Comparison of ENCODE assay signal across 8 cellular contexts in genomic region chr7:158740013-158740656, GRCh38. TPM values are rescaled to one million over a fixed set of nuclear protein-coding genes. Genes with fewer than 3 reads are reported as not detected.
DNase-seq lines count a peak whose midpoint lies in the region; TF ChIP-seq lines count a peak whose summit lies in the region.

No MANE protein-coding gene starts in this region.

- no peak for TF ChIP-seq POLR2A in breast epithelium (IDR thresholded peaks at IDR 0.05)

- no peak overlapping the region for H3K27ac ChIP-seq in breast epithelium

- H3K4me1 Mint-ChIP-seq in MCF 10A (ENCODE audit: insufficient read depth, unreplicated experiment) (no peaks in the 10 kb centered on the region), type B pancreatic cell (ENCODE audit: unreplicated experiment) (no peaks in the 10 kb centered on the region)
- peaks cover 2% of the 10 kb centered on the region for H3K4me1 Mint-ChIP-seq in activated naive CD8-positive, alpha-beta T cell treated with anti-CD3 and anti-CD28 coated beads for 36 hours

- CTCF ChIA-PET in MCF 10A (lab: Yijun Ruan, JAX) = interaction anchor here (0.7 kb wide), 1 partner anchor 43 kb away, joined by 3 read pairs; no protein-coding TSS in a partner anchor

- intact Hi-C loops in MCF 10A (cut with micrococcal nuclease) (no loop called here), breast epithelium (cut with DNase I; ENCODE audit: low total_unique reads) (no loop called here)

- H3K27me3 Mint-ChIP-seq in MCF 10A (ENCODE audit: insufficient read depth, unreplicated experiment) (no peaks in the 10 kb centered on the region), type B pancreatic cell (no peaks in the 10 kb centered on the region)
- H3K27me3 Mint-ChIP-seq in activated naive CD8-positive, alpha-beta T cell treated with anti-CD3 and anti-CD28 coated beads for 36 hours = no peaks in the 10 kb centered on the region

- POLR2A ChIA-PET in MCF 10A (lab: Yijun Ruan, JAX) = interaction anchor here (0.6 to 1.6 kb wide), 2 partner anchors 82 to 139 kb away, joined by 3 read pairs; no protein-coding TSS in a partner anchor

- DNase-seq in MCF 10A (ENCODE audit: unreplicated experiment) = peak; percentile 87
- no peak for DNase-seq in breast epithelium (ENCODE audit: low spot score in 2 of 2)
- no peak for DNase-seq in activated naive CD8-positive, alpha-beta T cell treated with anti-CD3 and anti-CD28 coated beads for 36 hours
- DNase-seq in islet precursor cell = peak; percentile 79
- peak; percentile 51 for DNase-seq in type B pancreatic cell (ENCODE audit: extremely low spot score, unreplicated experiment)
- no peak for DNase-seq in NCI-H2171 treated with DMSO at 0.1 percent for 48 hours (lab: John Stamatoyannopoulos, UW)
- no peak for DNase-seq in NCI-H1048 (lab: John Stamatoyannopoulos, UW)
- no peak for DNase-seq in hippocampal formation (lab: John Stamatoyannopoulos, UW)

- H3K9me3 Mint-ChIP-seq in MCF 10A (ENCODE audit: unreplicated experiment) (no peaks in the 10 kb centered on the region), type B pancreatic cell (no peaks in the 10 kb centered on the region)
- H3K9me3 Mint-ChIP-seq in activated naive CD8-positive, alpha-beta T cell treated with anti-CD3 and anti-CD28 coated beads for 36 hours = no peaks in the 10 kb centered on the region

- H3K4me1 ChIP-seq in breast epithelium = no peaks in the 10 kb centered on the region

- H3K9me3 ChIP-seq in breast epithelium = no peaks in the 10 kb centered on the region

- H3K27me3 ChIP-seq in breast epithelium = no peaks in the 10 kb centered on the region

- H3K27ac Mint-ChIP-seq in MCF 10A (ENCODE audit: low read depth, unreplicated experiment) (peak overlapping the region; percentile 24), type B pancreatic cell (no peak overlapping the region)
- peak overlapping the region; percentile 29 for H3K27ac Mint-ChIP-seq in activated naive CD8-positive, alpha-beta T cell treated with anti-CD3 and anti-CD28 coated beads for 36 hours

- H3K4me3 ChIP-seq in breast epithelium = no peak overlapping the region

- no TSS peak for BruUV-seq in MCF 10A (replicated peaks; lab: Mats Ljungman, UMichigan)

- TF ChIP-seq CTCF in MCF 10A (IDR thresholded peaks at IDR 0.05; ENCODE audit: unreplicated experiment) (no peak), breast epithelium (IDR thresholded peaks at IDR 0.05) (no peak), type B pancreatic cell (conservative IDR thresholded peaks at IDR 0.05) (no peak)

- peaks cover 4% of the 10 kb centered on the region for H3K36me3 ChIP-seq in breast epithelium

- no peak overlapping the region for H3K4me3 Mint-ChIP-seq in MCF 10A (ENCODE audit: unreplicated experiment)
- H3K4me3 Mint-ChIP-seq in activated naive CD8-positive, alpha-beta T cell treated with anti-CD3 and anti-CD28 coated beads for 36 hours = no peak overlapping the region
- H3K4me3 Mint-ChIP-seq in type B pancreatic cell = no peak overlapping the region

- H3K36me3 Mint-ChIP-seq in MCF 10A (ENCODE audit: insufficient read depth, unreplicated experiment) = peaks cover 98% of the 10 kb centered on the region
- H3K36me3 Mint-ChIP-seq in activated naive CD8-positive, alpha-beta T cell treated with anti-CD3 and anti-CD28 coated beads for 36 hours = peaks cover 3% of the 10 kb centered on the region
- peaks cover 7% of the 10 kb centered on the region for H3K36me3 Mint-ChIP-seq in type B pancreatic cell

RNA-seq across cellular contexts. Expression of gene NCAPG2, which starts 35.5 kb away (rescaled TPM):
- 10.5 and 27.4 TPM in 2 replicates for total RNA-seq in MCF 10A (2022)
- total RNA-seq in breast epithelium = 10 to 100 TPM in 2 of 3 donors, 1 to 10 TPM in 1; 9.8 to 12.5 (median 10.4) TPM
- total RNA-seq in activated naive CD8-positive, alpha-beta T cell treated with anti-CD3 and anti-CD28 coated beads for 36 hours = 100 to 1,000 TPM; 104 to 108 TPM
- total RNA-seq in type B pancreatic cell (ENCODE audit: low replicate concordance) = 23.8 and 46.1 TPM in 2 replicates

Comparison
In these comparisons a context has a peak if more than half of its experiments do, and no peak if none do; other contexts are left out.
1. DNase-seq: peak in MCF 10A (single experiment), islet precursor cell (single experiment) and type B pancreatic cell (single experiment); none in breast epithelium (0 of 2), activated naive CD8-positive, alpha-beta T cell treated with anti-CD3 and anti-CD28 coated beads for 36 hours (single experiment), NCI-H2171 treated with DMSO at 0.1 percent for 48 hours (single experiment), NCI-H1048 (single experiment) and hippocampal formation (0 of 2).